26 cellular contexts compared by ENCODE assay signal in genomic region chr2:77590298-77590917, GRCh38.
DNase-seq lines count a peak whose midpoint lies in the region; ATAC-seq, FAIRE-seq and TF ChIP-seq lines count a peak whose summit lies in the region.
"Had no signal": no experiment of that assay in that cellular context is flagged by ENCODE, and none has a peak within 500 bp of the region (broad histone marks: within the 10 kb centered on the region; RNA-seq: fewer than 3 reads in every experiment).

No MANE protein-coding gene starts in this region.

- peaks cover 9% of the 10 kb centered on the region for H3K9me3 Mint-ChIP-seq in chondrocyte (ENCODE audit: low read depth)

- H4K20me1 ChIP-seq in HepG2 (ENCODE audit: insufficient read depth, low read length) = no peaks in the 10 kb centered on the region
- H4K20me1 ChIP-seq: BLaER1 treated with 17β-estradiol and CSF1 and Interleukin-3, amounts not matched to agents 10 nM and 100 nM had no signal

- no peak overlapping the region for H3K4me2 ChIP-seq in HepG2 (ENCODE audit: low read depth, low read length)
- H3K4me2 ChIP-seq: A549; BLaER1 treated with 17β-estradiol and CSF1 and Interleukin-3, amounts not matched to agents 10 nM and 100 nM; GM23338 had no signal

- peaks cover 1% of the 10 kb centered on the region for H3K27me3 Mint-ChIP-seq in chondrocyte (ENCODE audit: low read depth)
- H3K27me3 Mint-ChIP-seq: CD4-positive, alpha-beta T cell; CD8-positive, alpha-beta memory T cell had no signal

- no peak overlapping the region for H3K4me3 Mint-ChIP-seq in chondrocyte (ENCODE audit: unreplicated experiment)
- H3K4me3 Mint-ChIP-seq: CD14-positive monocyte; CD4-positive, alpha-beta T cell; CD8-positive, alpha-beta memory T cell; GM23338; H9; HFFc6 had no signal

- no peaks in the 10 kb centered on the region for H3K79me2 ChIP-seq in HepG2 (ENCODE audit: insufficient read depth, low read length)

- DNase-seq in chondrocyte (ENCODE audit: low spot score) (peak; percentile 91), HepG2 (ENCODE audit: low spot score) (no peak), spleen (peak; percentile 71), HTR-8/SVneo (ENCODE audit: insufficient read length, low spot score) (no peak), cerebellum (ENCODE audit: low spot score) (no peak), DMS153 (lab: John Stamatoyannopoulos, UW) (no peak)
- DNase-seq: 8988T; ACHN; AML-193; BE2C; CD4-positive, alpha-beta T cell; CD8-positive, alpha-beta memory T cell; DMS 273 treated with DMSO at 0.1 percent for 48 hours; DMS53; DMS79 treated with DMSO at 0.1 percent for 48 hours; GF-D8; H9; HFFc6 had no signal

- 63% methylated on average over 13 of the region's 29 CpGs for WGBS in HepG2 (ENCODE audit: low lambda C conversion rate)
- 93 to 97% (median 94%) methylated on average over 19 to 29 of the region's 29 CpGs for WGBS in spleen, 5 donors

- no peak overlapping the region for H3K9ac ChIP-seq in HepG2 (ENCODE audit: insufficient read depth, low read depth, low read length)
- H3K9ac ChIP-seq: BLaER1 treated with 17β-estradiol and CSF1 and Interleukin-3, amounts not matched to agents 10 nM and 100 nM had no signal

- TF ChIP-seq RAD21 in HepG2 (CRISPR knock-in tag; IDR thresholded peaks at IDR 0.05) = no peak

- no peak overlapping the region for H2AFZ ChIP-seq in HepG2 (ENCODE audit: low read length)
- H2AFZ ChIP-seq: GM23338 had no signal

- CTCF ChIA-PET in HepG2 (lab: Yijun Ruan, JAX; ENCODE audit: low intra/inter-chr PET ratio, low total read pairs) = no interaction called here

- H3K4me3 ChIP-seq in HepG2 (replicated peaks in 1 of 3; ENCODE audit: insufficient read depth in 1 of 3, low read depth in 2 of 3, low read length in 3 of 3) (no peak overlapping the region), spleen (no peak overlapping the region)
- H3K4me3 ChIP-seq: A549; BLaER1 treated with 17β-estradiol and CSF1 and Interleukin-3, amounts not matched to agents 10 nM and 100 nM; GM23338 had no signal

- in situ Hi-C loops in HepG2 (cut with HindIII; ENCODE audit: extremely low pct_ligation_motif_present, low pct_unique_long_range_greater_than_20kb) = no loop called here

- TF ChIP-seq POLR2A in HepG2 (IDR thresholded peaks at IDR 0.05; ENCODE audit: insufficient read depth in 1 of 2, low read depth in 2 of 2, low read length in 2 of 2) = no peak
- TF ChIP-seq POLR2A in spleen (IDR thresholded peaks at IDR 0.05) = no peak

- H3K36me3 ChIP-seq in HepG2 (replicated peaks in 1 of 2; ENCODE audit: control insufficient read depth in 1 of 2, insufficient read depth in 2 of 2, low read length in 2 of 2) = no peaks in the 10 kb centered on the region
- H3K36me3 ChIP-seq in spleen = no peaks in the 10 kb centered on the region
- H3K36me3 ChIP-seq: BE2C; BLaER1 treated with 17β-estradiol and CSF1 and Interleukin-3, amounts not matched to agents 10 nM and 100 nM had no signal

- no peak for FAIRE-seq in HepG2 (lab: Jason Lieb, UNC)
- FAIRE-seq in HTR-8/SVneo (lab: Jason Lieb, UNC) = no peak
- FAIRE-seq: A549, D721Med, GM12891, GM18507 had no signal

- no TSS peak for BruUV-seq in HepG2 (replicated peaks; lab: Mats Ljungman, UMichigan)

- H3K4me1 Mint-ChIP-seq in chondrocyte (ENCODE audit: low read depth) = no peaks in the 10 kb centered on the region
- H3K4me1 Mint-ChIP-seq: CD14-positive monocyte; CD8-positive, alpha-beta memory T cell had no signal

- POLR2A ChIA-PET in HepG2 (lab: Yijun Ruan, JAX) = no interaction called here

- no peak overlapping the region for H3K27ac Mint-ChIP-seq in chondrocyte (ENCODE audit: unreplicated experiment)
- H3K27ac Mint-ChIP-seq: CD4-positive, alpha-beta T cell; CD8-positive, alpha-beta memory T cell; GM23338; HFFc6 had no signal

- H3K27me3 ChIP-seq in HepG2 (ENCODE audit: control insufficient read depth in 1 of 2, insufficient read depth in 2 of 2, low read length in 2 of 2) (no peaks in the 10 kb centered on the region), spleen (replicated peaks in 1 of 7) (no peaks in the 10 kb centered on the region)
- H3K27me3 ChIP-seq: BE2C; BLaER1 treated with 17β-estradiol and CSF1 and Interleukin-3, amounts not matched to agents 10 nM and 100 nM had no signal

- no peaks in the 10 kb centered on the region for H3K9me3 ChIP-seq in HepG2 (ENCODE audit: low read length)
- peaks cover 0 to 31% (median 17%) of the 10 kb centered on the region in 8 donors for H3K9me3 ChIP-seq in spleen
- H3K9me3 ChIP-seq: BE2C had no signal

- peak; percentile 34; the same call in 1 of the 3 replicates for ATAC-seq in HepG2
- ATAC-seq: A549, GM23338, HCT116 had no signal

- TF ChIP-seq CTCF in chondrocyte (IDR thresholded peaks at IDR 0.05) (no peak), HepG2 (CRISPR knock-in tag; IDR thresholded peaks at IDR 0.05) (no peak), spleen (IDR thresholded peaks at IDR 0.05 in 8 of 11, conservative IDR thresholded peaks at IDR 0.05 in 3 of 11) (no peak)

- TF ChIP-seq EP300 in HepG2 (IDR thresholded peaks at IDR 0.05; ENCODE audit: low read depth in 2 of 2, low read length in 2 of 2) (no peak), HepG2 (CRISPR knock-in tag; IDR thresholded peaks at IDR 0.05; ENCODE audit: borderline replicate concordance) (no peak)

- H3K27ac ChIP-seq in HepG2 (ENCODE audit: extremely low read length, insufficient read depth, low read length) (no peak overlapping the region), spleen (no peak overlapping the region)
- H3K27ac ChIP-seq: A549; BLaER1 treated with 17β-estradiol and CSF1 and Interleukin-3, amounts not matched to agents 10 nM and 100 nM had no signal

- H3K36me3 Mint-ChIP-seq in chondrocyte (ENCODE audit: low read depth) = no peaks in the 10 kb centered on the region
- H3K36me3 Mint-ChIP-seq: CD14-positive monocyte; CD8-positive, alpha-beta memory T cell had no signal

- H3K4me1 ChIP-seq in HepG2 (ENCODE audit: insufficient read depth, low read length) = no peaks in the 10 kb centered on the region
- H3K4me1 ChIP-seq in spleen = no peaks in the 10 kb centered on the region
- H3K4me1 ChIP-seq: A549; BE2C; BLaER1 treated with 17β-estradiol and CSF1 and Interleukin-3, amounts not matched to agents 10 nM and 100 nM had no signal

- intact Hi-C loops in HepG2 (cut with micrococcal nuclease; ENCODE audit: unreplicated experiment) = no loop called here
- intact Hi-C loops in spleen (cut with DNase I; ENCODE audit: low total_unique reads) = no loop called here

TF ChIP-seq in HepG2, 621 proteins besides CTCF, POLR2A, EP300 and RAD21:
- no peak for TF ChIP-seq ZNF331 (CRISPR knock-in tag; IDR thresholded peaks at IDR 0.05)

Comparison
In these comparisons a context has a peak if more than half of its experiments do, and no peak if none do; other contexts are left out.
1. DNase-seq: peak in chondrocyte (single experiment) and spleen (single experiment); none in HepG2 (single experiment), HTR-8/SVneo (single experiment), cerebellum (single experiment) and DMS153 (single experiment).